In the genomic region with DNA sequence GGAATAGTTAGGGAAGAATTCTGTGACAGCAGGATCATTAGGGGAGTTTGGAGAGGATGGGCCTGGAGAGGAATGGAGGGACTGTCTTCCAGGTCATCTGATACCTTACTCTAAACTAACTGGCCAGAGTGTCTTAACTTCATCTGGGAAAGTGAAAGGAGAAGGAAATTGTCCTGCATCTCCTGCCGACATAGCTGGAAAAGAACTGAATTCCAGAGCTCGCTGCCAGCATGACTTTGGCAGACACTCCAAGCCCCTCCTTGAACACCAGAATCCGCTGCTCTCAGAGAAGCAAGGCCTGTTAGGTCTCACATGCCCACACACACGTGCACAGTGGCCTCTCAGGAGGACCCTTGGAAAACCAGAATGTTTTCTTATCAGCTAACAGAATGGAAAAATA, we compare ENCODE assay signal across 12 cellular contexts. TPM values are rescaled to one million over a fixed set of nuclear protein-coding genes. Genes with fewer than 3 reads are reported as not detected.
DNase-seq lines count a peak whose midpoint lies in the region; ATAC-seq and TF ChIP-seq lines count a peak whose summit lies in the region.
"Had no signal": no experiment of that assay in that cellular context is flagged by ENCODE, and none has a peak within 500 bp of the region (broad histone marks: within the 10 kb centered on the region; RNA-seq: fewer than 3 reads in every experiment).

No MANE protein-coding gene starts in this region.

- DNase-seq in M059J (ENCODE audit: low read depth) (peak; percentile 64), lung (ENCODE audit: low spot score) (peak; percentile 46), germinal center (ENCODE audit: low spot score) (no peak), NCI-H82 treated with DMSO at 0.1 percent for 48 hours (lab: John Stamatoyannopoulos, UW; ENCODE audit: unreplicated experiment) (no peak), activated gamma-delta T cell (lab: John Stamatoyannopoulos, UW) (no peak)
- DNase-seq: activated CD4-positive, alpha-beta T cell treated with anti-CD3 and anti-CD28 coated beads, Interleukin-2, amount 50 U/mL, for 48 hours; Caco-2; NCI-H2171 had no signal

- no peaks in the 10 kb centered on the region for H3K9me3 ChIP-seq in esophagus (ENCODE audit: control insufficient read depth in 2 of 2, insufficient read depth in 1 of 2, low read depth in 1 of 2, low read length in 1 of 2)
- H3K9me3 ChIP-seq in lung (ENCODE audit: control insufficient read depth in 2 of 2, insufficient read depth in 1 of 2, low read length in 1 of 2) = no peaks in the 10 kb centered on the region
- H3K9me3 ChIP-seq in stomach smooth muscle (ENCODE audit: control insufficient read depth in 2 of 2, low read length in 2 of 2) = no peaks in the 10 kb centered on the region
- H3K9me3 ChIP-seq: Caco-2, SJSA1 had no signal

- peak overlapping the region; percentile 29 to 71 for H3K27ac ChIP-seq in esophagus (ENCODE audit: low read depth in 2 of 2, low read length in 1 of 2)
- peak overlapping the region; percentile 26 to 33 for H3K27ac ChIP-seq in lung (ENCODE audit: low read depth in 1 of 2, low read length in 1 of 2)
- H3K27ac ChIP-seq in stomach smooth muscle (ENCODE audit: low read length) = peak overlapping the region; percentile 64
- H3K27ac ChIP-seq: SJSA1 had no signal

- no peaks in the 10 kb centered on the region for H3K4me1 ChIP-seq in esophagus (ENCODE audit: control insufficient read depth in 2 of 2, insufficient read depth in 2 of 2, low read length in 1 of 2)
- H3K4me1 ChIP-seq in lung (ENCODE audit: control insufficient read depth in 2 of 2, insufficient read depth in 2 of 2, low read length in 2 of 2) = peaks cover 0 to 2% of the 10 kb centered on the region in 2 donors
- H3K4me1 ChIP-seq in stomach smooth muscle (ENCODE audit: control insufficient read depth, insufficient read depth, low read length) = peaks cover 26% of the 10 kb centered on the region
- H3K4me1 ChIP-seq: Caco-2, SJSA1 had no signal

- no peak for ATAC-seq in lung (ENCODE audit: insufficient read depth, low FRiP score)
- ATAC-seq in HG03095 (IDR thresholded peaks at IDR 0.05; ENCODE audit: unreplicated experiment) = no peak

- H3K27me3 ChIP-seq in esophagus (ENCODE audit: control insufficient read depth in 1 of 2, insufficient read depth in 2 of 2, low read length in 2 of 2) (no peaks in the 10 kb centered on the region), lung (ENCODE audit: control insufficient read depth, insufficient read depth) (no peaks in the 10 kb centered on the region), stomach smooth muscle (ENCODE audit: control insufficient read depth in 1 of 2, insufficient read depth in 2 of 2, low read length in 2 of 2) (no peaks in the 10 kb centered on the region)
- H3K27me3 ChIP-seq: SJSA1 had no signal

- TF ChIP-seq CTCF in lung (IDR thresholded peaks at IDR 0.05; ENCODE audit: control extremely low read depth, extremely low read depth) = no peak

- peak overlapping the region; percentile 52 to 55 for H3K9ac ChIP-seq in stomach smooth muscle (ENCODE audit: low read length in 2 of 2)

- WGBS in esophagus, 2 donors = 9 to 11% methylated on average over 4 of the region's 4 CpGs
- 35 to 68% methylated on average over 4 of the region's 4 CpGs for WGBS in lung, 2 donors

- H3K36me3 ChIP-seq in esophagus (ENCODE audit: control insufficient read depth in 2 of 2, insufficient read depth in 2 of 2, low read length in 1 of 2) (no peaks in the 10 kb centered on the region), lung (ENCODE audit: control insufficient read depth in 2 of 2, insufficient read depth in 2 of 2, low read length in 2 of 2) (no peaks in the 10 kb centered on the region), stomach smooth muscle (ENCODE audit: control insufficient read depth in 2 of 2, insufficient read depth in 2 of 2, low read length in 2 of 2) (no peaks in the 10 kb centered on the region)
- H3K36me3 ChIP-seq: SJSA1 had no signal

- H3K4me3 ChIP-seq in esophagus (ENCODE audit: low read depth in 1 of 2, low read length in 2 of 2) (no peak overlapping the region), lung (no peak overlapping the region), stomach smooth muscle (ENCODE audit: low read length in 2 of 2) (peak overlapping the region; percentile 45 to 62)
- H3K4me3 ChIP-seq: SJSA1 had no signal

RNA-seq across cellular contexts. Expression of a gene that starts 10.5 kb away (rescaled TPM):
- total RNA-seq in M059J (2014; rRNA removed; shearing (Covaris generic)) = 6.7 and 21.9 TPM in 2 replicates
- polyA plus RNA-seq in esophagus = 1 to 10 TPM; 2.1 to 4.0 TPM
- total RNA-seq in lung = 10 to 100 TPM; 86.7 to 87.5 TPM
- polyA plus RNA-seq in lung = 10 to 100 TPM; 21.9 to 33.0 TPM
- total RNA-seq: Caco-2 had no signal

Comparison
In these comparisons a context has a peak if more than half of its experiments do, and no peak if none do; other contexts are left out.
1. DNase-seq: peak in M059J (single experiment) and lung (single experiment); none in germinal center (single experiment), NCI-H82 treated with DMSO at 0.1 percent for 48 hours (single experiment) and activated gamma-delta T cell (single experiment).
2. H3K4me3 ChIP-seq: peak in stomach smooth muscle (2 of 2); none in esophagus (0 of 2) and lung (single experiment).
3. Peak in every context shown above with its lines, with median percentiles within 50 percentile points of each other: H3K27ac ChIP-seq.